ENCODE assay signal across 12 cellular contexts in genomic region chr10:125824736-125825135, GRCh38. TPM values are rescaled to one million over a fixed set of nuclear protein-coding genes. Genes with fewer than 3 reads are reported as not detected.
DNase-seq lines count a peak whose midpoint lies in the region; ATAC-seq and TF ChIP-seq lines count a peak whose summit lies in the region.
"Had no signal": no experiment of that assay in that cellular context is flagged by ENCODE, and none has a peak within 500 bp of the region (broad histone marks: within the 10 kb centered on the region; RNA-seq: fewer than 3 reads in every experiment).

No MANE protein-coding gene starts in this region.

- H3K27me3 Mint-ChIP-seq in CD4-positive, alpha-beta memory T cell, result no peaks in the 10 kb centered on the region
- no peaks in the 10 kb centered on the region for H3K27me3 Mint-ChIP-seq in activated CD4-positive, alpha-beta T cell treated with anti-CD3 and anti-CD28 coated beads for 36 hours

- CTCF ChIA-PET in CD4-positive, alpha-beta memory T cell (lab: Charles Lee; ENCODE audit: partially characterized antibody), result no interaction called here
- CTCF ChIA-PET in activated CD4-positive, alpha-beta T cell treated with anti-CD3 and anti-CD28 coated beads for 36 hours (lab: Charles Lee), result no interaction called here

- DNase-seq in CD4-positive, alpha-beta memory T cell, result no peak
- DNase-seq in breast epithelium (ENCODE audit: low spot score in 2 of 2) (no peak), mucosa of descending colon (no peak), NCI-H748 (lab: John Stamatoyannopoulos, UW; ENCODE audit: unreplicated experiment) (no peak), NCI-H1694 treated with DMSO at 0.1 percent for 48 hours (lab: John Stamatoyannopoulos, UW) (no peak)
- no peak for DNase-seq in activated CD4-positive, alpha-beta T cell treated with anti-CD3 and anti-CD28 coated beads for 36 hours
- DNase-seq: activated CD8-positive, alpha-beta memory T cell treated with anti-CD3 and anti-CD28 coated beads, Interleukin-2, amount 50 U/mL, for 4 hours; NCI-H345; retina; testis had no signal

- POLR2A ChIA-PET in CD4-positive, alpha-beta memory T cell (lab: Charles Lee; ENCODE audit: partially characterized antibody), result no interaction called here
- POLR2A ChIA-PET in activated CD4-positive, alpha-beta T cell treated with anti-CD3 and anti-CD28 coated beads for 36 hours (lab: Charles Lee), result no interaction called here

- H3K4me3 Mint-ChIP-seq in CD4-positive, alpha-beta memory T cell, result no peak overlapping the region
- no peak overlapping the region for H3K4me3 Mint-ChIP-seq in activated CD4-positive, alpha-beta T cell treated with anti-CD3 and anti-CD28 coated beads for 36 hours

- H3K27ac Mint-ChIP-seq in CD4-positive, alpha-beta memory T cell, result no peak overlapping the region
- H3K27ac Mint-ChIP-seq in activated CD4-positive, alpha-beta T cell treated with anti-CD3 and anti-CD28 coated beads for 36 hours, result no peak overlapping the region

- TF ChIP-seq CTCF in breast epithelium (IDR thresholded peaks at IDR 0.05) (no peak), mucosa of descending colon (IDR thresholded peaks at IDR 0.05) (no peak)

- ATAC-seq in mucosa of descending colon, result no peak
- ATAC-seq in activated CD4-positive, alpha-beta T cell treated with anti-CD3 and anti-CD28 coated beads for 36 hours, result no peak

- H3K36me3 ChIP-seq in CD4-positive, alpha-beta memory T cell (ENCODE audit: insufficient read depth, low read length), result peaks cover 31% of the 10 kb centered on the region
- peaks cover 51% of the 10 kb centered on the region for H3K36me3 ChIP-seq in HUES64 (ENCODE audit: insufficient read depth, low read length)
- no peaks in the 10 kb centered on the region for H3K36me3 ChIP-seq in breast epithelium
- peaks cover 27% of the 10 kb centered on the region for H3K36me3 ChIP-seq in muscle layer of colon (ENCODE audit: insufficient read depth, low read length)
- H3K36me3 ChIP-seq in mucosa of descending colon (ENCODE audit: low read depth), result no peaks in the 10 kb centered on the region

- no peaks in the 10 kb centered on the region for H3K27me3 ChIP-seq in CD4-positive, alpha-beta memory T cell (ENCODE audit: insufficient read depth, low read length)
- H3K27me3 ChIP-seq in HUES64 (ENCODE audit: insufficient read depth, low read length) (no peaks in the 10 kb centered on the region), breast epithelium (no peaks in the 10 kb centered on the region), muscle layer of colon (ENCODE audit: control insufficient read depth in 1 of 2, insufficient read depth in 2 of 2, low read length in 2 of 2) (no peaks in the 10 kb centered on the region)
- H3K27me3 ChIP-seq: testis had no signal

- intact Hi-C loops in CD4-positive, alpha-beta memory T cell (cut with micrococcal nuclease), result loop anchor here (5.0 kb wide), 2 partner anchors 1022 to 1362 kb away; partner anchors contain the start of genes ABRAXAS2 and LHPP
- intact Hi-C loops in breast epithelium (cut with DNase I; ENCODE audit: low total_unique reads), result no loop called here
- intact Hi-C loops in mucosa of descending colon (cut with DNase I, micrococcal nuclease), result no loop called here
- intact Hi-C loops in activated CD4-positive, alpha-beta T cell treated with anti-CD3 and anti-CD28 coated beads for 36 hours (cut with DNase I, micrococcal nuclease), result loop anchor here in 1 of 2 experiments (1.0 to 5.0 kb wide), 4 partner anchors 9 to 1362 kb away; partner anchors contain the start of genes ABRAXAS2 and LHPP

- H3K9ac ChIP-seq in HUES64 (ENCODE audit: low read depth, low read length) (peak overlapping the region; percentile 100), muscle layer of colon (ENCODE audit: low read length) (peak overlapping the region; percentile 87)

- H3K36me3 Mint-ChIP-seq in CD4-positive, alpha-beta memory T cell, result peaks cover 25 to 36% of the 10 kb centered on the region in 2 donors
- H3K36me3 Mint-ChIP-seq in activated CD4-positive, alpha-beta T cell treated with anti-CD3 and anti-CD28 coated beads for 36 hours (ENCODE audit: low read depth), result peaks cover 29% of the 10 kb centered on the region

- H3K4me1 Mint-ChIP-seq in CD4-positive, alpha-beta memory T cell, result peaks cover 22 to 40% (median 28%) of the 10 kb centered on the region in 4 donors
- H3K4me1 Mint-ChIP-seq in activated CD4-positive, alpha-beta T cell treated with anti-CD3 and anti-CD28 coated beads for 36 hours, result peaks cover 49% of the 10 kb centered on the region

- WGBS in HUES64, result 82% methylated on average over 1 of the region's 1 CpG

- peak overlapping the region; percentile 88 for H3K27ac ChIP-seq in CD4-positive, alpha-beta memory T cell (ENCODE audit: low read depth, low read length)
- no peak overlapping the region for H3K27ac ChIP-seq in HUES64 (ENCODE audit: low read depth, low read length)
- H3K27ac ChIP-seq in breast epithelium, result no peak overlapping the region
- H3K27ac ChIP-seq in muscle layer of colon (ENCODE audit: low read depth, low read length), result no peak overlapping the region

- H3K4me3 ChIP-seq in CD4-positive, alpha-beta memory T cell (ENCODE audit: low read length in 2 of 2), result peak overlapping the region in 1 of 2 donors; percentile 96
- H3K4me3 ChIP-seq in HUES64 (ENCODE audit: low read length) (peak overlapping the region; percentile 99), breast epithelium (peak overlapping the region in 2 of 3 donors; percentile 91 to 96), muscle layer of colon (ENCODE audit: low read depth in 1 of 2, low read length in 2 of 2) (peak overlapping the region in 1 of 2 donors; percentile 96), mucosa of descending colon (no peak overlapping the region)

- TF ChIP-seq POLR2A in breast epithelium (IDR thresholded peaks at IDR 0.05), result no peak

- H3K4me1 ChIP-seq in CD4-positive, alpha-beta memory T cell (ENCODE audit: insufficient read depth, low read length), result peaks cover 37% of the 10 kb centered on the region
- H3K4me1 ChIP-seq in HUES64 (ENCODE audit: insufficient read depth, low read length), result peaks cover 9% of the 10 kb centered on the region; the same call in 1 of the 2 replicates
- H3K4me1 ChIP-seq in breast epithelium, result peaks cover 0 to 16% of the 10 kb centered on the region in 2 donors
- H3K4me1 ChIP-seq in muscle layer of colon (ENCODE audit: insufficient read depth, low read length), result peaks cover 22% of the 10 kb centered on the region
- H3K4me1 ChIP-seq in mucosa of descending colon (ENCODE audit: low read depth), result peaks cover 16% of the 10 kb centered on the region

- no peaks in the 10 kb centered on the region for H3K9me3 ChIP-seq in CD4-positive, alpha-beta memory T cell (ENCODE audit: control insufficient read depth in 1 of 2, low read length in 2 of 2)
- H3K9me3 ChIP-seq in HUES64 (ENCODE audit: insufficient read depth, low read depth, low read length) (no peaks in the 10 kb centered on the region), breast epithelium (no peaks in the 10 kb centered on the region), muscle layer of colon (ENCODE audit: low read length) (no peaks in the 10 kb centered on the region), mucosa of descending colon (no peaks in the 10 kb centered on the region)
- H3K9me3 ChIP-seq: testis had no signal

- peaks cover 0 to 3% (median 0%) of the 10 kb centered on the region in 8 donors for H3K9me3 Mint-ChIP-seq in CD4-positive, alpha-beta memory T cell
- H3K9me3 Mint-ChIP-seq in activated CD4-positive, alpha-beta T cell treated with anti-CD3 and anti-CD28 coated beads for 36 hours (ENCODE audit: low read depth), result no peaks in the 10 kb centered on the region

RNA-seq across cellular contexts. Expression of gene BCCIP, which starts 1.4 kb away (rescaled TPM):
- total RNA-seq in CD4-positive, alpha-beta memory T cell, result 10 to 100 TPM; 35.4 to 40.7 TPM
- polyA plus RNA-seq in CD4-positive, alpha-beta memory T cell, result 100 to 1,000 TPM in 1 of 2 donors, 10 to 100 TPM in 1; 80.4 to 108 TPM
- 114 TPM for polyA plus RNA-seq in HUES64 (2013, experiment 1 of 2)
- 108 TPM for polyA plus RNA-seq in HUES64 (2013, experiment 2 of 2)
- total RNA-seq in breast epithelium (10 to 100 TPM; 41.9 to 60.0 (median 46.5) TPM), mucosa of descending colon (10 to 100 TPM; 30.7 to 48.2 (median 41.1) TPM)
- total RNA-seq in activated CD4-positive, alpha-beta T cell treated with anti-CD3 and anti-CD28 coated beads for 36 hours, result 100 to 1,000 TPM; 106 to 115 TPM

RNA-seq across cellular contexts. Expression of gene UROS, which starts 1.7 kb away (rescaled TPM):
- total RNA-seq in CD4-positive, alpha-beta memory T cell, result 10 to 100 TPM; 38.8 to 41.3 TPM
- polyA plus RNA-seq in CD4-positive, alpha-beta memory T cell, result 10 to 100 TPM; 55.8 to 69.8 TPM
- polyA plus RNA-seq in HUES64 (2013, experiment 1 of 2), result 38.4 TPM
- 39.9 TPM for polyA plus RNA-seq in HUES64 (2013, experiment 2 of 2)
- 10 to 100 TPM; 31.5 to 45.2 (median 35.1) TPM for total RNA-seq in breast epithelium
- 10 to 100 TPM; 23.9 to 30.9 (median 27.5) TPM for total RNA-seq in mucosa of descending colon
- total RNA-seq in activated CD4-positive, alpha-beta T cell treated with anti-CD3 and anti-CD28 coated beads for 36 hours, result 10 to 100 TPM; 37.3 to 39.6 TPM

RNA-seq across cellular contexts. Expression of gene MMP21, which starts 49.1 kb away (rescaled TPM):
- under 1 TPM; 0.61 to 0.79 TPM for total RNA-seq in CD4-positive, alpha-beta memory T cell
- polyA plus RNA-seq in CD4-positive, alpha-beta memory T cell, result not detected
- not detected for polyA plus RNA-seq in HUES64 (2013, experiment 1 of 2)
- polyA plus RNA-seq in HUES64 (2013, experiment 2 of 2), result not detected
- under 1 TPM in 2 of 3 donors, not detected in 1; 0.33 to 0.59 TPM for total RNA-seq in breast epithelium
- under 1 TPM in 2 of 3 donors, not detected in 1; 0.14 to 0.28 TPM for total RNA-seq in mucosa of descending colon
- total RNA-seq in activated CD4-positive, alpha-beta T cell treated with anti-CD3 and anti-CD28 coated beads for 36 hours, result not detected

RNA-seq across cellular contexts. Expression of gene DHX32, which starts 56.4 kb away (rescaled TPM):
- total RNA-seq in CD4-positive, alpha-beta memory T cell, result 1 to 10 TPM; 7.1 to 8.0 TPM
- 10 to 100 TPM in 1 of 2 donors, 1 to 10 TPM in 1; 9.8 to 13.3 TPM for polyA plus RNA-seq in CD4-positive, alpha-beta memory T cell
- polyA plus RNA-seq in HUES64 (2013, experiment 1 of 2), result 16.1 TPM
- polyA plus RNA-seq in HUES64 (2013, experiment 2 of 2), result 20.3 TPM
- 10 to 100 TPM; 18.1 to 54.6 (median 42.0) TPM for total RNA-seq in breast epithelium
- 10 to 100 TPM; 51.5 to 91.3 (median 66.5) TPM for total RNA-seq in mucosa of descending colon
- 10 to 100 TPM; 19.4 to 23.5 TPM for total RNA-seq in activated CD4-positive, alpha-beta T cell treated with anti-CD3 and anti-CD28 coated beads for 36 hours
